2 cellular contexts compared by ENCODE assay signal in the genomic region with DNA sequence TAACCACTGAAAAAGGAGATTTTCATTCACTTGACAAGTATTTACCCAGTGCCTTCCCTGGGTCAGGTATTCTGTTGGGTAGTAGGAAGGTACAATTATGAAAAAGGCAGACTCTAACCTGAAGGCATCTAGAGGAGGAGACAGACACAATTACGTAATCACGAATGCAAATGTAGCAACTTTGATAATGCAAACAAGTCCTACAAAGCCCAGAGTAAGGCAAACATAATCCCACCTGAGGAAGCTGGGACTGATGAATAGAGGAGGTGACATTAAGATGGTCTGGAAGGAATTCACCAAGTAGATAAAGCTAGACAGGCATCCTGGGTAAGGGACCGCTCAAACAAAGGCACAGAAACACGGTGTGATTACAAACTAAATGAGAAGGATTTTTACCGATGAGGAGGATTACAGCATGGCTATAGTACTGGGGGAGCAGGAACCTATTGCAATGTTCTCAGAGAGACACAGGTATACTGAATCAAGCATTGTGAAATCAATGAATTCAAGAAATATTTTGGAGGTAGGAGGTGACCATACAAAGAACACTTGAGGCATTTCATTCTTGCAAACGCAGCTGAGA.
TF ChIP-seq lines count a peak whose summit lies in the region.

No MANE protein-coding gene starts in this region.

TF ChIP-seq in K562, 482 proteins besides CTCF, POLR2A, EP300 and RAD21:
- no peak for TF ChIP-seq ZBTB17 (CRISPR knock-in tag; IDR thresholded peaks at IDR 0.05)
- TF ChIP-seq ARID1B (IDR thresholded peaks at IDR 0.05): no peak
- TF ChIP-seq, protein P1, sequence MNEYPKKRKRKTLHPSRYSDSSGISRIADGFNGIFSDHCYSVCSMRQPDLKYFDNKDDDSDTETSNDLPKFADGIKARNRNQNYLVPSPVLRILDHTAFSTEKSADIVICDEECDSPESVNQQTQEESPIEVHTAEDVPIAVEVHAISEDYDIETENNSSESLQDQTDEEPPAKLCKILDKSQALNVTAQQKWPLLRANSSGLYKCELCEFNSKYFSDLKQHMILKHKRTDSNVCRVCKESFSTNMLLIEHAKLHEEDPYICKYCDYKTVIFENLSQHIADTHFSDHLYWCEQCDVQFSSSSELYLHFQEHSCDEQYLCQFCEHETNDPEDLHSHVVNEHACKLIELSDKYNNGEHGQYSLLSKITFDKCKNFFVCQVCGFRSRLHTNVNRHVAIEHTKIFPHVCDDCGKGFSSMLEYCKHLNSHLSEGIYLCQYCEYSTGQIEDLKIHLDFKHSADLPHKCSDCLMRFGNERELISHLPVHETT (CRISPR knock-in tag; conservative IDR thresholded peaks at IDR 0.05 in 1 of 2, IDR thresholded peaks at IDR 0.05 in 1 of 2): no peak
- no peak for TF ChIP-seq NFIC (IDR thresholded peaks at IDR 0.05)
- no peak for TF ChIP-seq ZNF212 (CRISPR knock-in tag; IDR thresholded peaks at IDR 0.05)
- TF ChIP-seq CEBPG (CRISPR knock-in tag; IDR thresholded peaks at IDR 0.05): no peak
- peak; percentile 65 to 77 for TF ChIP-seq CEBPG (tag; conservative IDR thresholded peaks at IDR 0.05 in 1 of 2, IDR thresholded peaks at IDR 0.05 in 1 of 2)
- peak; percentile 81 for TF ChIP-seq CEBPB (tag; IDR thresholded peaks at IDR 0.05)
- TF ChIP-seq, protein P2, sequence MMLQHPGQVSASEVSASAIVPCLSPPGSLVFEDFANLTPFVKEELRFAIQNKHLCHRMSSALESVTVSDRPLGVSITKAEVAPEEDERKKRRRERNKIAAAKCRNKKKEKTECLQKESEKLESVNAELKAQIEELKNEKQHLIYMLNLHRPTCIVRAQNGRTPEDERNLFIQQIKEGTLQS (IDR thresholded peaks at IDR 0.05): 0 out of 2 replicates have a peak, but pooled peaks have one; percentile 12
- TF ChIP-seq, protein P2 (CRISPR knock-in tag; conservative IDR thresholded peaks at IDR 0.05): no peak
- TF ChIP-seq ZNF830 (CRISPR knock-in tag; IDR thresholded peaks at IDR 0.05): no peak
- TF ChIP-seq TRIM28 (IDR thresholded peaks at IDR 0.05): no peak

TF ChIP-seq in liver, 16 proteins besides CTCF, POLR2A, EP300 and RAD21:
- TF ChIP-seq, protein P2 (IDR thresholded peaks at IDR 0.05): no peak
- TF ChIP-seq TAF1 (conservative IDR thresholded peaks at IDR 0.05) (no peak), HNF4G (IDR thresholded peaks at IDR 0.05) (no peak), YY1 (IDR thresholded peaks at IDR 0.05) (no peak), FOXA2 (IDR thresholded peaks at IDR 0.05) (no peak), JUND (IDR thresholded peaks at IDR 0.05) (peak in 1 of 2 donors; percentile 35), HNF4A (conservative IDR thresholded peaks at IDR 0.05) (peak; percentile 64 to 74), RXRA (IDR thresholded peaks at IDR 0.05) (peak in 1 of 2 donors; percentile 24), GABPA (IDR thresholded peaks at IDR 0.05 in 1 of 2, conservative IDR thresholded peaks at IDR 0.05 in 1 of 2) (no peak), SP1 (IDR thresholded peaks at IDR 0.05) (no peak), NR2F2 (IDR thresholded peaks at IDR 0.05) (no peak)
- TF ChIP-seq, protein P3, sequence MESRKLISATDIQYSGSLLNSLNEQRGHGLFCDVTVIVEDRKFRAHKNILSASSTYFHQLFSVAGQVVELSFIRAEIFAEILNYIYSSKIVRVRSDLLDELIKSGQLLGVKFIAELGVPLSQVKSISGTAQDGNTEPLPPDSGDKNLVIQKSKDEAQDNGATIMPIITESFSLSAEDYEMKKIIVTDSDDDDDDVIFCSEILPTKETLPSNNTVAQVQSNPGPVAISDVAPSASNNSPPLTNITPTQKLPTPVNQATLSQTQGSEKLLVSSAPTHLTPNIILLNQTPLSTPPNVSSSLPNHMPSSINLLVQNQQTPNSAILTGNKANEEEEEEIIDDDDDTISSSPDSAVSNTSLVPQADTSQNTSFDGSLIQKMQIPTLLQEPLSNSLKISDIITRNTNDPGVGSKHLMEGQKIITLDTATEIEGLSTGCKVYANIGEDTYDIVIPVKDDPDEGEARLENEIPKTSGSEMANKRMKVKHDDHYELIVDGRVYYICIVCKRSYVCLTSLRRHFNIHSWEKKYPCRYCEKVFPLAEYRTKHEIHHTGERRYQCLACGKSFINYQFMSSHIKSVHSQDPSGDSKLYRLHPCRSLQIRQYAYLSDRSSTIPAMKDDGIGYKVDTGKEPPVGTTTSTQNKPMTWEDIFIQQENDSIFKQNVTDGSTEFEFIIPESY (IDR thresholded peaks at IDR 0.05): no peak
- TF ChIP-seq, protein P4, sequence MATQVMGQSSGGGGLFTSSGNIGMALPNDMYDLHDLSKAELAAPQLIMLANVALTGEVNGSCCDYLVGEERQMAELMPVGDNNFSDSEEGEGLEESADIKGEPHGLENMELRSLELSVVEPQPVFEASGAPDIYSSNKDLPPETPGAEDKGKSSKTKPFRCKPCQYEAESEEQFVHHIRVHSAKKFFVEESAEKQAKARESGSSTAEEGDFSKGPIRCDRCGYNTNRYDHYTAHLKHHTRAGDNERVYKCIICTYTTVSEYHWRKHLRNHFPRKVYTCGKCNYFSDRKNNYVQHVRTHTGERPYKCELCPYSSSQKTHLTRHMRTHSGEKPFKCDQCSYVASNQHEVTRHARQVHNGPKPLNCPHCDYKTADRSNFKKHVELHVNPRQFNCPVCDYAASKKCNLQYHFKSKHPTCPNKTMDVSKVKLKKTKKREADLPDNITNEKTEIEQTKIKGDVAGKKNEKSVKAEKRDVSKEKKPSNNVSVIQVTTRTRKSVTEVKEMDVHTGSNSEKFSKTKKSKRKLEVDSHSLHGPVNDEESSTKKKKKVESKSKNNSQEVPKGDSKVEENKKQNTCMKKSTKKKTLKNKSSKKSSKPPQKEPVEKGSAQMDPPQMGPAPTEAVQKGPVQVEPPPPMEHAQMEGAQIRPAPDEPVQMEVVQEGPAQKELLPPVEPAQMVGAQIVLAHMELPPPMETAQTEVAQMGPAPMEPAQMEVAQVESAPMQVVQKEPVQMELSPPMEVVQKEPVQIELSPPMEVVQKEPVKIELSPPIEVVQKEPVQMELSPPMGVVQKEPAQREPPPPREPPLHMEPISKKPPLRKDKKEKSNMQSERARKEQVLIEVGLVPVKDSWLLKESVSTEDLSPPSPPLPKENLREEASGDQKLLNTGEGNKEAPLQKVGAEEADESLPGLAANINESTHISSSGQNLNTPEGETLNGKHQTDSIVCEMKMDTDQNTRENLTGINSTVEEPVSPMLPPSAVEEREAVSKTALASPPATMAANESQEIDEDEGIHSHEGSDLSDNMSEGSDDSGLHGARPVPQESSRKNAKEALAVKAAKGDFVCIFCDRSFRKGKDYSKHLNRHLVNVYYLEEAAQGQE (IDR thresholded peaks at IDR 0.05): no peak
